In the genomic region with DNA sequence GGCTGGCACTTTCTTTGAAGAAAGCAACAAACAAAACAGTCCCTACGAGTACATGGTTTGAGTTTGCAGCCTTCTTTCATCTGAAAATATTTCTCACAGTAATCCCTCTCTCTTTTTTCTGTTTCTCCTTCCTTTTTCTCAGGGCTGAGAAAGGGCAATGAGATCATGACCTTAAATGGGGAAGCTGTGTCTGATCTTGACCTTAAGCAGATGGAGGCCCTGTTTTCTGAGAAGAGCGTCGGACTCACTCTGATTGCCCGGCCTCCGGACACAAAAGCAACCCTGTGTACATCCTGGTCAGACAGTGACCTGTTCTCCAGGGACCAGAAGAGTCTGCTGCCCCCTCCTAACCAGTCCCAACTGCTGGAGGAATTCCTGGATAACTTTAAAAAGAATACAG, we compare ENCODE assay signal across 11 cellular contexts.
DNase-seq lines count a peak whose midpoint lies in the region; ATAC-seq, FAIRE-seq and TF ChIP-seq lines count a peak whose summit lies in the region.
"Had no signal": no experiment of that assay in that cellular context is flagged by ENCODE, and none has a peak within 500 bp of the region (broad histone marks: within the 10 kb centered on the region; RNA-seq: fewer than 3 reads in every experiment).

No MANE protein-coding gene starts in this region.

- H3K27me3 ChIP-seq in left ventricle myocardium inferior (ENCODE audit: low read depth): no peaks in the 10 kb centered on the region
- no peaks in the 10 kb centered on the region for H3K27me3 ChIP-seq in right atrium auricular region
- no peaks in the 10 kb centered on the region for H3K27me3 ChIP-seq in SU-DHL-6 (ENCODE audit: low read length)
- H3K27me3 ChIP-seq in hepatocyte: no peaks in the 10 kb centered on the region
- H3K27me3 ChIP-seq in pancreas: no peaks in the 10 kb centered on the region

- no peak overlapping the region for H2AFZ ChIP-seq in SU-DHL-6 (ENCODE audit: low read depth, low read length, severe bottlenecking)
- H2AFZ ChIP-seq in hepatocyte: no peak overlapping the region

- H3K4me3 ChIP-seq in left ventricle myocardium inferior: no peak overlapping the region
- H3K4me3 ChIP-seq in right atrium auricular region: no peak overlapping the region
- H3K4me3 ChIP-seq in SU-DHL-6 (ENCODE audit: insufficient read depth, low read length, poor library complexity, severe bottlenecking): peak overlapping the region; percentile 77
- no peak overlapping the region for H3K4me3 ChIP-seq in hepatocyte
- no peak overlapping the region for H3K4me3 ChIP-seq in pancreas

- H3K4me2 ChIP-seq in SU-DHL-6 (ENCODE audit: low read depth, low read length, poor library complexity, severe bottlenecking) (peak overlapping the region; percentile 99), hepatocyte (no peak overlapping the region)

- H3K9me2 ChIP-seq in SU-DHL-6 (replicated peaks; ENCODE audit: insufficient read depth, low read length): no peaks in the 10 kb centered on the region
- H3K9me2 ChIP-seq in hepatocyte (replicated peaks; ENCODE audit: insufficient read depth): no peaks in the 10 kb centered on the region

- no peaks in the 10 kb centered on the region for H3K9me3 ChIP-seq in left ventricle myocardium inferior (replicated peaks)
- H3K9me3 ChIP-seq in right atrium auricular region: no peaks in the 10 kb centered on the region
- H3K9me3 ChIP-seq in SU-DHL-6 (ENCODE audit: insufficient read depth, low read length): no peaks in the 10 kb centered on the region
- H3K9me3 ChIP-seq in hepatocyte (ENCODE audit: low read depth): no peaks in the 10 kb centered on the region
- no peaks in the 10 kb centered on the region for H3K9me3 ChIP-seq in pancreas

- 72% methylated on average over 5 of the region's 5 CpGs for WGBS in hepatocyte (ENCODE audit: low lambda C conversion rate, missing lambda C conversion rate)
- 72 to 73% methylated on average over 5 of the region's 5 CpGs for WGBS in pancreas, 2 donors

- peak overlapping the region; percentile 30 for H3K27ac ChIP-seq in left ventricle myocardium inferior (replicated peaks)
- no peak overlapping the region for H3K27ac ChIP-seq in right atrium auricular region
- H3K27ac ChIP-seq in SU-DHL-6 (ENCODE audit: low read depth, low read length): peak overlapping the region; percentile 97
- no peak overlapping the region for H3K27ac ChIP-seq in hepatocyte
- H3K27ac ChIP-seq in pancreas: no peak overlapping the region

- H3K9ac ChIP-seq in SU-DHL-6 (ENCODE audit: low read length): peak overlapping the region; percentile 78

- H3K36me3 ChIP-seq in left ventricle myocardium inferior: no peaks in the 10 kb centered on the region
- H3K36me3 ChIP-seq in right atrium auricular region: no peaks in the 10 kb centered on the region
- 0 out of 2 replicates have a peak, but pooled peaks cover 3% of the 10 kb centered on the region for H3K36me3 ChIP-seq in SU-DHL-6 (ENCODE audit: low read length)
- no peaks in the 10 kb centered on the region for H3K36me3 ChIP-seq in hepatocyte (replicated peaks; ENCODE audit: insufficient read depth, low read depth)
- H3K36me3 ChIP-seq in pancreas: no peaks in the 10 kb centered on the region

- DNase-seq in left ventricle myocardium inferior (no peak), right atrium auricular region (ENCODE audit: low spot score) (no peak), hepatocyte (ENCODE audit: low spot score) (no peak), HuH-7 (ENCODE audit: low spot score) (no peak), cortex of kidney (lab: John Stamatoyannopoulos, UW) (no peak), pancreas (no peak)
- DNase-seq: ACHN; activated CD4-positive, alpha-beta T cell treated with anti-CD3 and anti-CD28 coated beads, Interleukin-2, amount 50 U/mL, for 1 hour; left cardiac atrium had no signal

- H3K4me1 ChIP-seq in left ventricle myocardium inferior: peaks cover 18% of the 10 kb centered on the region
- H3K4me1 ChIP-seq in right atrium auricular region: no peaks in the 10 kb centered on the region
- H3K4me1 ChIP-seq in hepatocyte (ENCODE audit: insufficient read depth): peaks cover 4% of the 10 kb centered on the region
- peaks cover 0 to 4% (median 0%) of the 10 kb centered on the region in 3 donors for H3K4me1 ChIP-seq in pancreas

- H4K20me1 ChIP-seq in SU-DHL-6 (ENCODE audit: low read depth, low read length) (no peaks in the 10 kb centered on the region), hepatocyte (ENCODE audit: insufficient read depth, poor library complexity, severe bottlenecking) (no peaks in the 10 kb centered on the region)

- peaks cover 47% of the 10 kb centered on the region for H3F3A ChIP-seq in SU-DHL-6 (ENCODE audit: insufficient read depth)

- no peak for FAIRE-seq in pancreas (lab: Jason Lieb, UNC)

- peaks cover 52% of the 10 kb centered on the region for H3K79me2 ChIP-seq in SU-DHL-6 (ENCODE audit: insufficient read depth, low read length)
- no peaks in the 10 kb centered on the region for H3K79me2 ChIP-seq in hepatocyte

- intact Hi-C loops in left ventricle myocardium inferior (cut with micrococcal nuclease) (loop anchor here (5.0 kb wide), 1 partner anchor 316 kb away; no protein-coding TSS in a partner anchor), pancreas (cut with DNase I) (no loop called here)

- ATAC-seq in HG02870 (IDR thresholded peaks at IDR 0.05; ENCODE audit: unreplicated experiment) (peak; percentile 36), pancreas (no peak)

- no peak for TF ChIP-seq CTCF in left ventricle myocardium inferior (IDR thresholded peaks at IDR 0.05; ENCODE audit: borderline replicate concordance)
- no peak for TF ChIP-seq CTCF in right atrium auricular region (IDR thresholded peaks at IDR 0.05)
- no peak for TF ChIP-seq CTCF in SU-DHL-6 (IDR thresholded peaks at IDR 0.05; ENCODE audit: insufficient read depth, low read length, poor library complexity, severe bottlenecking)
- no peak for TF ChIP-seq CTCF in hepatocyte (IDR thresholded peaks at IDR 0.05; ENCODE audit: poor library complexity)
- TF ChIP-seq CTCF in pancreas (IDR thresholded peaks at IDR 0.05): no peak

Comparison
In these comparisons a context has a peak if more than half of its experiments do, and no peak if none do; other contexts are left out.
1. H3K27ac ChIP-seq: peak in left ventricle myocardium inferior (single experiment) and SU-DHL-6 (single experiment); none in right atrium auricular region (0 of 2), hepatocyte (single experiment) and pancreas (0 of 4).